8 cellular contexts compared by ENCODE assay signal in genomic region chr6:16130437-16130891, GRCh38. TPM values are rescaled to one million over a fixed set of nuclear protein-coding genes. Genes with fewer than 3 reads are reported as not detected.
DNase-seq lines count a peak whose midpoint lies in the region; ATAC-seq, FAIRE-seq and TF ChIP-seq lines count a peak whose summit lies in the region.

No MANE protein-coding gene starts in this region.

- peaks cover 16% of the 10 kb centered on the region for H3K79me2 ChIP-seq in parathyroid adenoma

- TF ChIP-seq CTCF in parathyroid adenoma (IDR thresholded peaks at IDR 0.05): no peak

- TF ChIP-seq POLR2A in erythroblast (IDR thresholded peaks at IDR 0.05; ENCODE audit: low read length): no peak
- TF ChIP-seq POLR2A in GM12891 (IDR thresholded peaks at IDR 0.05; ENCODE audit: low read depth, low read length): no peak

- peak overlapping the region; percentile 91 for H3K27ac ChIP-seq in parathyroid adenoma

- H3K9ac ChIP-seq in parathyroid adenoma: no peak overlapping the region

- peak overlapping the region; percentile 71 for H3K4me2 ChIP-seq in parathyroid adenoma (ENCODE audit: low read length)

- H3K36me3 ChIP-seq in parathyroid adenoma (ENCODE audit: control insufficient read depth, insufficient read depth, low read length): no peaks in the 10 kb centered on the region

- H3K27me3 ChIP-seq in parathyroid adenoma (ENCODE audit: control insufficient read depth, insufficient read depth, low read length): no peaks in the 10 kb centered on the region

- no peak for FAIRE-seq in GM12891 (lab: Jason Lieb, UNC)

- H3K4me1 ChIP-seq in parathyroid adenoma: peaks cover 10% of the 10 kb centered on the region

- peak overlapping the region; percentile 83 for H2AFZ ChIP-seq in parathyroid adenoma

- peak overlapping the region; percentile 95 for H3K4me3 ChIP-seq in parathyroid adenoma (ENCODE audit: low read depth, low read length)

- no peaks in the 10 kb centered on the region for H3K9me3 ChIP-seq in parathyroid adenoma (ENCODE audit: control insufficient read depth, low read length)

- DNase-seq in SIG-M5 treated with dmso at 0.1 percent for 504 hours (lab: John Stamatoyannopoulos, UW; ENCODE audit: unreplicated experiment) (peak; percentile 49), SIG-M5 (lab: John Stamatoyannopoulos, UW) (no peak), RPMI8226 (peak; percentile 38), erythroblast (lab: John Stamatoyannopoulos, UW) (peak; percentile 58 to 77), germinal center (ENCODE audit: low spot score) (no peak), GM12891 (ENCODE audit: insufficient read length, low spot score) (no peak)

- ATAC-seq in HG03025 (IDR thresholded peaks at IDR 0.05; ENCODE audit: low FRiP score, unreplicated experiment): no peak

TF ChIP-seq in GM12891, 5 proteins besides CTCF, POLR2A, EP300 and RAD21:
- TF ChIP-seq POLR2AphosphoS5 (IDR thresholded peaks at IDR 0.05; ENCODE audit: low read depth, low read length) (no peak), TAF1 (IDR thresholded peaks at IDR 0.05; ENCODE audit: low read depth, low read length) (no peak), PAX5 (IDR thresholded peaks at IDR 0.05; ENCODE audit: insufficient read depth, low read length, severe bottlenecking) (no peak), SPI1 (IDR thresholded peaks at IDR 0.05; ENCODE audit: low read depth, low read length) (no peak), POU2F2 (IDR thresholded peaks at IDR 0.05; ENCODE audit: low read depth, low read length) (no peak)

RNA-seq across cellular contexts. Expression of gene MYLIP, which starts 1.6 kb away (rescaled TPM):
- polyA plus RNA-seq in GM12891 (2012; ENCODE audit: low read depth, missing spikeins): 13.1 TPM

Comparison
In these comparisons a context has a peak if more than half of its experiments do, and no peak if none do; other contexts are left out.
1. DNase-seq: peak in SIG-M5 treated with dmso at 0.1 percent for 504 hours (single experiment), RPMI8226 (single experiment) and erythroblast (2 of 2); none in SIG-M5 (single experiment), germinal center (single experiment) and GM12891 (single experiment).